ENCODE assay signal across 24 cellular contexts in the genomic region with DNA sequence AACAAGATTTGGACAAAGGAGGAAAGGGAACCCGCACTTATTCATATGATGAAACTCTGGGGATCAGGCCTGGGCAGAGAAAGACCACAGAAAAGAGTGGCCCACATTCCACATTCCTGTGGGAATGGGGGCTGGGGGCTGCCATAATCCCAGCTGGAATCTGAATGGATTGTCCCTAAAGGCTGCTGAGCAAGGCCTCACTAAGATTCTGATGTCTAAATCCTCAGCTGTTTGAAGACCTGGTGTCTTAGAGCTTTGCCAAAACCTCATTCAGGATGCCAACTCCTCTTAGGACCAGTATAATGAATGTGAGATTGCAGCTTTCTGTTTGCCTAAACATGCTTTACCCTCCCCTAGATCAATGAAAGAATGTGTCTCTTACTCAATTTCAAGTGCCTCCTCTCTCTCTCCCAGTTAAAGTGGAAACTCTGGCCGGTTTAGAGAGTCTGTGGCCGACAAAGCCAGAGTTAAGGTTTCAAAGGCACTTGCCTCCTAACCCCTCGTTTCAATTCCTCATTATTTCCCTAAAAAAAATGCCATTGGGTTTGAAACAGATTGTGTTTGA. TPM values are rescaled to one million over a fixed set of nuclear protein-coding genes. Genes with fewer than 3 reads are reported as not detected.
DNase-seq lines count a peak whose midpoint lies in the region; ATAC-seq, FAIRE-seq and TF ChIP-seq lines count a peak whose summit lies in the region.
"Had no signal": no experiment of that assay in that cellular context is flagged by ENCODE, and none has a peak within 500 bp of the region (broad histone marks: within the 10 kb centered on the region; RNA-seq: fewer than 3 reads in every experiment).

No MANE protein-coding gene starts in this region.

- H3K36me3 ChIP-seq in MM.1S (replicated peaks; ENCODE audit: insufficient read depth, low read length) (no peaks in the 10 kb centered on the region), mesendoderm (ENCODE audit: control insufficient read depth, insufficient read depth, low read length) (no peaks in the 10 kb centered on the region), colonic mucosa (no peaks in the 10 kb centered on the region)
- H3K36me3 ChIP-seq: neutrophil, right lobe of liver, suprapubic skin had no signal

- no peak overlapping the region for H4K8ac ChIP-seq in mesendoderm (ENCODE audit: low read depth, low read length)

- H3K23ac ChIP-seq in mesendoderm (ENCODE audit: low read length): no peak overlapping the region

- H3K4me1 ChIP-seq in A549 (no peaks in the 10 kb centered on the region), MM.1S (ENCODE audit: low read length) (no peaks in the 10 kb centered on the region), mesendoderm (ENCODE audit: control insufficient read depth, low read depth, low read length) (no peaks in the 10 kb centered on the region), colonic mucosa (no peaks in the 10 kb centered on the region)
- H3K4me1 ChIP-seq: right lobe of liver, suprapubic skin had no signal

- no peak for TF ChIP-seq RAD21 in A549 (conservative IDR thresholded peaks at IDR 0.05 in 1 of 2, IDR thresholded peaks at IDR 0.05 in 1 of 2)

- H3F3A ChIP-seq in MM.1S (ENCODE audit: insufficient read depth, low read length): no peaks in the 10 kb centered on the region

- H3K4me2 ChIP-seq in A549 (no peak overlapping the region), MM.1S (ENCODE audit: low read depth, low read length) (no peak overlapping the region), mesendoderm (ENCODE audit: low read length) (no peak overlapping the region)

- H3K9me2 ChIP-seq in MM.1S (replicated peaks; ENCODE audit: insufficient read depth, low read length): no peaks in the 10 kb centered on the region

- H3K79me2 ChIP-seq in MM.1S (ENCODE audit: low read length): no peaks in the 10 kb centered on the region
- no peaks in the 10 kb centered on the region for H3K79me2 ChIP-seq in mesendoderm (ENCODE audit: control insufficient read depth, insufficient read depth, low read length)

- no peak overlapping the region for H2BK120ac ChIP-seq in mesendoderm (ENCODE audit: low read depth, low read length)

- no peak for TF ChIP-seq POLR2A in A549 (IDR thresholded peaks at IDR 0.05; ENCODE audit: low read length)

- no peak overlapping the region for H3K4ac ChIP-seq in mesendoderm (ENCODE audit: low read depth, low read length)

- no peak overlapping the region for H3K27ac ChIP-seq in A549
- H3K27ac ChIP-seq in MM.1S (ENCODE audit: low read length): no peak overlapping the region
- H3K27ac ChIP-seq in mesendoderm (ENCODE audit: low read depth, low read length): no peak overlapping the region
- no peak overlapping the region for H3K27ac ChIP-seq in colonic mucosa
- H3K27ac ChIP-seq: neutrophil, right lobe of liver, suprapubic skin had no signal

- H3K56ac ChIP-seq in mesendoderm (ENCODE audit: low read length): peak overlapping the region; percentile 42

- H3K27me3 Mint-ChIP-seq in dendritic cell treated with granulocyte-macrophage colony-stimulating factor and Interleukin-4, amounts not matched to agents 40 ng/mL and 50 ng/mL, for 4 days: peaks cover 4% of the 10 kb centered on the region
- H3K27me3 Mint-ChIP-seq in activated naive CD4-positive, alpha-beta T cell treated with anti-CD3 and anti-CD28 coated beads for 36 hours (ENCODE audit: low read depth): peaks cover 10% of the 10 kb centered on the region
- H3K27me3 Mint-ChIP-seq: CD4-positive, CD25-positive, alpha-beta regulatory T cell had no signal

- H2BK15ac ChIP-seq in mesendoderm (replicated peaks; ENCODE audit: low read depth): peak overlapping the region; percentile 36

- no peak overlapping the region for H2AK5ac ChIP-seq in mesendoderm (ENCODE audit: low read length)

- intact Hi-C loops in dendritic cell treated with granulocyte-macrophage colony-stimulating factor and Interleukin-4, amounts not matched to agents 40 ng/mL and 50 ng/mL, for 4 days (cut with micrococcal nuclease): no loop called here
- intact Hi-C loops in activated naive CD4-positive, alpha-beta T cell treated with anti-CD3 and anti-CD28 coated beads for 36 hours (cut with micrococcal nuclease): no loop called here
- intact Hi-C loops in colonic mucosa (cut with DNase I): no loop called here

- no peak overlapping the region for H2BK5ac ChIP-seq in mesendoderm (ENCODE audit: low read length)

- peak overlapping the region; percentile 60 for H3K18ac ChIP-seq in mesendoderm (ENCODE audit: low read length)

- peak; percentile 13 for FAIRE-seq in A549 (lab: Jason Lieb, UNC)
- FAIRE-seq: G401.6 had no signal

- 24% methylated on average over 4 of the region's 4 CpGs for WGBS in A549 (ENCODE audit: missing lambda C conversion rate)
- WGBS in mesendoderm (ENCODE audit: extremely low coverage, insufficient coverage, low lambda C conversion rate): no CpG with 5 or more reads among the region's 4 CpGs

- CTCF ChIA-PET in A549 (lab: Yijun Ruan, JAX): no interaction called here
- CTCF ChIA-PET in activated naive CD4-positive, alpha-beta T cell treated with anti-CD3 and anti-CD28 coated beads for 36 hours (lab: Charles Lee): no interaction called here

- no peaks in the 10 kb centered on the region for H3K9me3 Mint-ChIP-seq in dendritic cell treated with granulocyte-macrophage colony-stimulating factor and Interleukin-4, amounts not matched to agents 40 ng/mL and 50 ng/mL, for 4 days
- no peaks in the 10 kb centered on the region for H3K9me3 Mint-ChIP-seq in activated naive CD4-positive, alpha-beta T cell treated with anti-CD3 and anti-CD28 coated beads for 36 hours
- H3K9me3 Mint-ChIP-seq: activated naive CD8-positive, alpha-beta T cell treated with anti-CD3 and anti-CD28 coated beads, Interleukin-2, amount 50 U/mL, for 24 hours; CD4-positive, CD25-positive, alpha-beta regulatory T cell; stimulated activated effector memory CD8-positive, alpha-beta T cell treated with anti-CD3 and anti-CD28 coated beads, Interleukin-12 subunit alpha, Interleukin-12 subunit beta, amount 100 ng/mL, for 72 hours; T-cell had no signal

- POLR2A ChIA-PET in A549 (lab: Yijun Ruan, JAX): no interaction called here

- no peaks in the 10 kb centered on the region for H3K27me3 ChIP-seq in MM.1S (replicated peaks; ENCODE audit: insufficient read depth, low read length)
- no peaks in the 10 kb centered on the region for H3K27me3 ChIP-seq in mesendoderm (ENCODE audit: insufficient read depth, low read length, poor library complexity)
- H3K27me3 ChIP-seq in colonic mucosa: no peaks in the 10 kb centered on the region
- H3K27me3 ChIP-seq: neutrophil, right lobe of liver, suprapubic skin had no signal

- no peak overlapping the region for H4K5ac ChIP-seq in mesendoderm (ENCODE audit: low read length)

- TF ChIP-seq CTCF in A549 (IDR thresholded peaks at IDR 0.05) (no peak), MM.1S (IDR thresholded peaks at IDR 0.05; ENCODE audit: low read length) (no peak), omental fat pad (IDR thresholded peaks at IDR 0.05) (no peak), colonic mucosa (IDR thresholded peaks at IDR 0.05) (no peak)

- H4K20me1 ChIP-seq in MM.1S (ENCODE audit: insufficient read depth, low read length): no peaks in the 10 kb centered on the region

- peaks cover 9% of the 10 kb centered on the region for H3K4me1 Mint-ChIP-seq in dendritic cell treated with granulocyte-macrophage colony-stimulating factor and Interleukin-4, amounts not matched to agents 40 ng/mL and 50 ng/mL, for 4 days (ENCODE audit: low read depth)
- H3K4me1 Mint-ChIP-seq in activated naive CD4-positive, alpha-beta T cell treated with anti-CD3 and anti-CD28 coated beads for 36 hours (ENCODE audit: low read depth): peaks cover 9% of the 10 kb centered on the region
- H3K4me1 Mint-ChIP-seq: stimulated activated effector memory CD8-positive, alpha-beta T cell treated with anti-CD3 and anti-CD28 coated beads, Interleukin-12 subunit alpha, Interleukin-12 subunit beta, amount 100 ng/mL, for 72 hours had no signal

- H3K4me3 ChIP-seq in A549: no peak overlapping the region
- no peak overlapping the region for H3K4me3 ChIP-seq in MM.1S (ENCODE audit: low read length)
- H3K4me3 ChIP-seq in mesendoderm (ENCODE audit: low read length): no peak overlapping the region
- no peak overlapping the region for H3K4me3 ChIP-seq in colonic mucosa
- H3K4me3 ChIP-seq: right lobe of liver, suprapubic skin had no signal

- H3K9ac ChIP-seq in MM.1S (ENCODE audit: low read length) (no peak overlapping the region), mesendoderm (ENCODE audit: low read length) (no peak overlapping the region), colonic mucosa (ENCODE audit: low read depth in 2 of 2, low read length in 2 of 2) (no peak overlapping the region)

- H2AFZ ChIP-seq in MM.1S (ENCODE audit: low read length): peak overlapping the region; percentile 17; the same call in 1 of the 2 replicates

- no peaks in the 10 kb centered on the region for H3K36me3 Mint-ChIP-seq in dendritic cell treated with granulocyte-macrophage colony-stimulating factor and Interleukin-4, amounts not matched to agents 40 ng/mL and 50 ng/mL, for 4 days (ENCODE audit: low read depth)
- no peaks in the 10 kb centered on the region for H3K36me3 Mint-ChIP-seq in activated naive CD4-positive, alpha-beta T cell treated with anti-CD3 and anti-CD28 coated beads for 36 hours (ENCODE audit: low read depth)
- H3K36me3 Mint-ChIP-seq: CD4-positive, CD25-positive, alpha-beta regulatory T cell; IgD-negative memory B cell; stimulated activated effector memory CD8-positive, alpha-beta T cell treated with anti-CD3 and anti-CD28 coated beads, Interleukin-12 subunit alpha, Interleukin-12 subunit beta, amount 100 ng/mL, for 72 hours; T-cell had no signal

- ATAC-seq in A549 (no peak), omental fat pad (ENCODE audit: low FRiP score) (no peak)
- ATAC-seq: activated naive CD8-positive, alpha-beta T cell treated with anti-CD3 and anti-CD28 coated beads, Interleukin-2, amount 50 U/mL, for 24 hours; esophagus mucosa; left colon; right lobe of liver; stimulated activated effector memory CD8-positive, alpha-beta T cell treated with anti-CD3 and anti-CD28 coated beads, Interleukin-12 subunit alpha, Interleukin-12 subunit beta, amount 100 ng/mL, for 72 hours; T-cell had no signal

- no peak for TF ChIP-seq EP300 in A549 (IDR thresholded peaks at IDR 0.05)

- no peak overlapping the region for H3K4me3 Mint-ChIP-seq in dendritic cell treated with granulocyte-macrophage colony-stimulating factor and Interleukin-4, amounts not matched to agents 40 ng/mL and 50 ng/mL, for 4 days
- H3K4me3 Mint-ChIP-seq in activated naive CD4-positive, alpha-beta T cell treated with anti-CD3 and anti-CD28 coated beads for 36 hours: no peak overlapping the region
- H3K4me3 Mint-ChIP-seq: activated naive CD8-positive, alpha-beta T cell treated with anti-CD3 and anti-CD28 coated beads, Interleukin-2, amount 50 U/mL, for 24 hours; CD4-positive, CD25-positive, alpha-beta regulatory T cell; IgD-negative memory B cell; stimulated activated effector memory CD8-positive, alpha-beta T cell treated with anti-CD3 and anti-CD28 coated beads, Interleukin-12 subunit alpha, Interleukin-12 subunit beta, amount 100 ng/mL, for 72 hours; T-cell had no signal

- DNase-seq in A549 (ENCODE audit: low read depth in 1 of 2, low spot score in 1 of 2) (no peak), MM.1S (no peak), mesendoderm (peak; percentile 37), omental fat pad (ENCODE audit: low spot score) (no peak), colonic mucosa (no peak)
- no peak for DNase-seq in activated naive CD4-positive, alpha-beta T cell treated with anti-CD3 and anti-CD28 coated beads for 36 hours
- DNase-seq in NK-92 treated with Interleukin-12 subunit alpha and Interleukin-12 subunit beta, amount 100 ng/mL, for 24 hours (lab: John Stamatoyannopoulos, UW): no peak
- DNase-seq: activated CD4-positive, alpha-beta T cell treated with anti-CD3 and anti-CD28 coated beads, Interleukin-2, amount 50 U/mL, for 1 hour; activated naive CD8-positive, alpha-beta T cell treated with anti-CD3 and anti-CD28 coated beads, Interleukin-2, amount 50 U/mL, for 24 hours; caudate nucleus; CD4-positive, CD25-positive, alpha-beta regulatory T cell; left colon; NCI-H1436 treated with DMSO at 0.1 percent for 48 hours; NCI-H774; right lobe of liver; SHP77 treated with DMSO at 0.1 percent for 48 hours; T-cell had no signal

- H3K9me3 ChIP-seq in A549 (no peaks in the 10 kb centered on the region), MM.1S (replicated peaks; ENCODE audit: insufficient read depth, low read length) (no peaks in the 10 kb centered on the region), colonic mucosa (no peaks in the 10 kb centered on the region)
- H3K9me3 ChIP-seq: neutrophil, right lobe of liver, suprapubic skin had no signal

- H3K79me1 ChIP-seq in mesendoderm (ENCODE audit: low read length): no peaks in the 10 kb centered on the region

- H3K27ac Mint-ChIP-seq in dendritic cell treated with granulocyte-macrophage colony-stimulating factor and Interleukin-4, amounts not matched to agents 40 ng/mL and 50 ng/mL, for 4 days: peak overlapping the region; percentile 55
- H3K27ac Mint-ChIP-seq in activated naive CD4-positive, alpha-beta T cell treated with anti-CD3 and anti-CD28 coated beads for 36 hours: no peak overlapping the region
- H3K27ac Mint-ChIP-seq: activated naive CD8-positive, alpha-beta T cell treated with anti-CD3 and anti-CD28 coated beads, Interleukin-2, amount 50 U/mL, for 24 hours; CD4-positive, CD25-positive, alpha-beta regulatory T cell; IgD-negative memory B cell; stimulated activated effector memory CD8-positive, alpha-beta T cell treated with anti-CD3 and anti-CD28 coated beads, Interleukin-12 subunit alpha, Interleukin-12 subunit beta, amount 100 ng/mL, for 72 hours; T-cell had no signal

RNA-seq across cellular contexts. Expression of a gene that starts 33.3 kb away (rescaled TPM):
- polyA plus RNA-seq in A549 (2011; rRNA removed): 0.03 TPM in 1 of 2 replicates, not detected in the other
- 0.01 TPM in 1 of 2 replicates, not detected in the other for polyA plus RNA-seq in A549 (2012; cell fraction: cytosol; rRNA removed)
- 0.01 TPM in 1 of 2 replicates, not detected in the other for polyA plus RNA-seq in A549 (2012; cell fraction: nucleus; rRNA removed)
- 0.01 TPM in 1 of 3 replicates, not detected in the others for polyA plus RNA-seq in A549 (2017; fragmentation: RNase III; extraction: RNeasy Plus Mini Kit Qiagen cat#74134 plus additional on column Dnase treatment)
- not detected in 2 replicates for polyA minus RNA-seq in A549 (2011; rRNA and poly(A)+ RNA removed)
- polyA plus RNA-seq in mesendoderm (2013, experiment 1 of 2): 160 TPM
- polyA plus RNA-seq in mesendoderm (2013, experiment 2 of 2): 168 TPM
- total RNA-seq in omental fat pad: 10 to 100 TPM in 2 of 4 donors, 1 to 10 TPM in 2; 6.6 to 27.6 (median 11.1) TPM
- total RNA-seq in activated naive CD4-positive, alpha-beta T cell treated with anti-CD3 and anti-CD28 coated beads for 36 hours: under 1 TPM; 0.05 TPM
- 10 to 100 TPM; 15.4 to 20.9 TPM for total RNA-seq in colonic mucosa
- total RNA-seq: CD4-positive, CD25-positive, alpha-beta regulatory T cell had no signal
- polyA plus RNA-seq: CD4-positive, CD25-positive, alpha-beta regulatory T cell; IgD-negative memory B cell had no signal

Comparison
In these comparisons a context has a peak if more than half of its experiments do, and no peak if none do; other contexts are left out.
1. RNA of a gene that starts 33.3 kb away (total RNA-seq): 15.4 to 20.9 TPM in colonic mucosa and 6.6 to 27.6 TPM in omental fat pad; 0.05 TPM in activated naive CD4-positive, alpha-beta T cell treated with anti-CD3 and anti-CD28 coated beads for 36 hours; every median in the first group is over 4 times any median in the second.